In genomic region chr7:17582691-17583090, GRCh38 we compare ENCODE assay signal across 8 cellular contexts.
A peak's percentile ranks its signal among the peaks of the same experiment; 100 is the strongest.
DNase-seq lines count a peak whose midpoint lies in the region; TF ChIP-seq lines count a peak whose summit lies in the region.
"Not testable (repeated sequence)": the region's sequence is repeated elsewhere in the genome, so short reads cannot be mapped to it uniquely, and the experiment has no call there.

No MANE protein-coding gene starts in this region.

- not testable (repeated sequence) for BruUV-seq in A673 (replicated peaks; lab: Mats Ljungman, UMichigan)

- not testable (repeated sequence) for H3K9me3 ChIP-seq in A673 (ENCODE audit: low read depth, low read length, poor library complexity, severe bottlenecking)

- WGBS in mesendoderm (ENCODE audit: extremely low coverage, insufficient coverage, low lambda C conversion rate), result no CpG with 5 or more reads among the region's 2 CpGs

- H2BK5ac ChIP-seq in mesendoderm (ENCODE audit: low read length), result not testable (repeated sequence)

- H3K36me3 ChIP-seq in A673 (ENCODE audit: insufficient read depth, low read length, poor library complexity, severe bottlenecking); mesendoderm (ENCODE audit: control insufficient read depth, insufficient read depth, low read length): not testable (repeated sequence)

- not testable (repeated sequence) for H3K79me2 ChIP-seq in mesendoderm (ENCODE audit: control insufficient read depth, insufficient read depth, low read length)

- H3K56ac ChIP-seq in mesendoderm (ENCODE audit: low read length), result not testable (repeated sequence)

- H4K8ac ChIP-seq in mesendoderm (ENCODE audit: low read depth, low read length), result not testable (repeated sequence)

- not testable (repeated sequence) for H2AK5ac ChIP-seq in mesendoderm (ENCODE audit: low read length)

- not testable (repeated sequence) for H2BK120ac ChIP-seq in mesendoderm (ENCODE audit: low read depth, low read length)

- H3K4ac ChIP-seq in mesendoderm (ENCODE audit: low read depth, low read length), result not testable (repeated sequence)

- H3K4me2 ChIP-seq in mesendoderm (ENCODE audit: low read length), result not testable (repeated sequence)

- POLR2A ChIA-PET in A673 (lab: Charles Lee; ENCODE audit: low non-redundant PET), result not testable (repeated sequence)

- CTCF ChIA-PET in A673 (lab: Charles Lee), result not testable (repeated sequence)

- not testable (repeated sequence) for H3K27ac ChIP-seq in A673 (ENCODE audit: low read depth, low read length, poor library complexity, severe bottlenecking); mesendoderm (ENCODE audit: low read depth, low read length)
- H3K27ac ChIP-seq in epithelial cell of prostate, result peak overlapping the region; percentile 48

- H3K23ac ChIP-seq in mesendoderm (ENCODE audit: low read length), result not testable (repeated sequence)

- H3K79me1 ChIP-seq in mesendoderm (ENCODE audit: low read length), result not testable (repeated sequence)

- not testable (repeated sequence) for H4K5ac ChIP-seq in mesendoderm (ENCODE audit: low read length)

- not testable (repeated sequence) for H2BK15ac ChIP-seq in mesendoderm (replicated peaks; ENCODE audit: low read depth)

- not testable (repeated sequence) for H3K4me3 ChIP-seq in A673 (ENCODE audit: low read depth, low read length, poor library complexity, severe bottlenecking); fibroblast of pulmonary artery (replicated peaks; ENCODE audit: low read depth, low read length); mesendoderm (ENCODE audit: low read length)

- intact Hi-C loops in A673 (cut with micrococcal nuclease; ENCODE audit: unreplicated experiment), result not testable (repeated sequence)

- not testable (repeated sequence) for H3K9ac ChIP-seq in mesendoderm (ENCODE audit: low read length)

- not testable (repeated sequence) for TF ChIP-seq CTCF in A673 (conservative IDR thresholded peaks at IDR 0.05; ENCODE audit: low read depth, low read length); fibroblast of pulmonary artery (IDR thresholded peaks at IDR 0.05; ENCODE audit: low read length, missing control alignments)

- DNase-seq in A673 (ENCODE audit: low spot score) (peak; percentile 44), EL (peak; percentile 17), M059J (ENCODE audit: low read depth) (peak; percentile 79), SW480 (ENCODE audit: low spot score) (peak; percentile 52), astrocyte of the hippocampus (ENCODE audit: low read depth, low spot score) (peak; percentile 77), fibroblast of pulmonary artery (ENCODE audit: low read depth) (peak; percentile 18), mesendoderm (peak; percentile 7)
- not testable (repeated sequence) for DNase-seq in epithelial cell of prostate (ENCODE audit: low read depth, low spot score)

- H3K27me3 ChIP-seq in A673 (replicated peaks; ENCODE audit: insufficient read depth, low read depth, low read length, poor library complexity); mesendoderm (ENCODE audit: insufficient read depth, low read length, poor library complexity): not testable (repeated sequence)

- not testable (repeated sequence) for H3K4me1 ChIP-seq in A673 (ENCODE audit: insufficient read depth, low read length, poor library complexity, severe bottlenecking); mesendoderm (ENCODE audit: control insufficient read depth, low read depth, low read length)

- H3K18ac ChIP-seq in mesendoderm (ENCODE audit: low read length), result not testable (repeated sequence)
